Comparison of ENCODE assay signal across 9 cellular contexts in the genomic region with DNA sequence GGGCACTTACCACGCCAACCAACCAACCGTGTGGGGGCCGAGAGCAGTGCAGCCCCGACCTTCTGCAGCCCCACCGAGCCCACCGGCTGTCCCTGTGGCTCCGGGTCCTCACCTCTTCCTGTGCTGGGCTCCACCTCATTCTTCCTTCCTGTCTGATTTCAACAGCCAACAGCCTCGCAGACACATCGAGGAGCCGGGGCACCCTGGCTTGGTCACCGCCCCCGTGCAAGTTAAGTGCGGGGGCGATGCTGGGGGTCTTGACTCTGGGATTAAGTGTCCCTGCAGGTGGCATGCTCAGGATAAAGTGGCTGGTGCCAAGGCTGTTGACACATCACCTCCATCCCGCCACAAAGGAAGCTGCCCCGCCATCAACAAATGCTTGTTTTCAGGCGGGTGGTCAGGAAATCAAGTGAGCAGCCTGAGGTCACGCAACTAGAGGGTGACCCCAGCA. TPM values are rescaled to one million over a fixed set of nuclear protein-coding genes. Genes with fewer than 3 reads are reported as not detected.
A peak's percentile ranks its signal among the peaks of the same experiment; 100 is the strongest.
DNase-seq lines count a peak whose midpoint lies in the region; ATAC-seq and TF ChIP-seq lines count a peak whose summit lies in the region.
"Had no signal": no experiment of that assay in that cellular context is flagged by ENCODE, and none has a peak within 500 bp of the region (broad histone marks: within the 10 kb centered on the region; RNA-seq: fewer than 3 reads in every experiment).

A gene with protein sequence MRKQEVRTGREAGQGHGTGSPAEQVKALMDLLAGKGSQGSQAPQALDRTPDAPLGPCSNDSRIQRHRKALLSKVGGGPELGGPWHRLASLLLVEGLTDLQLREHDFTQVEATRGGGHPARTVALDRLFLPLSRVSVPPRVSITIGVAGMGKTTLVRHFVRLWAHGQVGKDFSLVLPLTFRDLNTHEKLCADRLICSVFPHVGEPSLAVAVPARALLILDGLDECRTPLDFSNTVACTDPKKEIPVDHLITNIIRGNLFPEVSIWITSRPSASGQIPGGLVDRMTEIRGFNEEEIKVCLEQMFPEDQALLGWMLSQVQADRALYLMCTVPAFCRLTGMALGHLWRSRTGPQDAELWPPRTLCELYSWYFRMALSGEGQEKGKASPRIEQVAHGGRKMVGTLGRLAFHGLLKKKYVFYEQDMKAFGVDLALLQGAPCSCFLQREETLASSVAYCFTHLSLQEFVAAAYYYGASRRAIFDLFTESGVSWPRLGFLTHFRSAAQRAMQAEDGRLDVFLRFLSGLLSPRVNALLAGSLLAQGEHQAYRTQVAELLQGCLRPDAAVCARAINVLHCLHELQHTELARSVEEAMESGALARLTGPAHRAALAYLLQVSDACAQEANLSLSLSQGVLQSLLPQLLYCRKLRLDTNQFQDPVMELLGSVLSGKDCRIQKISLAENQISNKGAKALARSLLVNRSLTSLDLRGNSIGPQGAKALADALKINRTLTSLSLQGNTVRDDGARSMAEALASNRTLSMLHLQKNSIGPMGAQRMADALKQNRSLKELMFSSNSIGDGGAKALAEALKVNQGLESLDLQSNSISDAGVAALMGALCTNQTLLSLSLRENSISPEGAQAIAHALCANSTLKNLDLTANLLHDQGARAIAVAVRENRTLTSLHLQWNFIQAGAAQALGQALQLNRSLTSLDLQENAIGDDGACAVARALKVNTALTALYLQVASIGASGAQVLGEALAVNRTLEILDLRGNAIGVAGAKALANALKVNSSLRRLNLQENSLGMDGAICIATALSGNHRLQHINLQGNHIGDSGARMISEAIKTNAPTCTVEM (minus strand): TSS at position 102 of the 451 bp plus-strand sequence. CDS start 12,367 bp downstream, outside the sequence.

- no peaks in the 10 kb centered on the region for H3K9me3 Mint-ChIP-seq in activated B cell treated with CpG ODN at 0.5 μM for 24 hours

- H3K4me3 Mint-ChIP-seq in activated B cell treated with CpG ODN at 0.5 μM for 24 hours: peak within 1 kb of the TSS; percentile 94

- CTCF ChIA-PET in activated B cell treated with CpG ODN at 0.5 μM for 24 hours (lab: Charles Lee): no interaction called here

- no peak for TF ChIP-seq CTCF in activated B cell treated with CpG ODN at 0.5 μM for 24 hours (IDR thresholded peaks at IDR 0.05)

- ATAC-seq in GM21619 (IDR thresholded peaks at IDR 0.05; ENCODE audit: unreplicated experiment) (peak; percentile 35), activated B cell treated with CpG ODN at 0.5 μM for 24 hours (ENCODE audit: low read depth) (peak; percentile 36), GM18867 (IDR thresholded peaks at IDR 0.05; ENCODE audit: unreplicated experiment) (no peak), HG03354 (IDR thresholded peaks at IDR 0.05; ENCODE audit: poor library complexity, severe bottlenecking, unreplicated experiment) (no peak), GM21737 (IDR thresholded peaks at IDR 0.05; ENCODE audit: unreplicated experiment) (no peak)

- H3K27ac Mint-ChIP-seq in activated B cell treated with CpG ODN at 0.5 μM for 24 hours: peak within 1 kb of the TSS; percentile 92

- H3K27me3 Mint-ChIP-seq in activated B cell treated with CpG ODN at 0.5 μM for 24 hours: no peaks in the 10 kb centered on the region

- peaks cover 61% of the 10 kb centered on the region for H3K4me1 Mint-ChIP-seq in activated B cell treated with CpG ODN at 0.5 μM for 24 hours

- POLR2A ChIA-PET in activated B cell treated with CpG ODN at 0.5 μM for 24 hours (lab: Charles Lee): interaction anchor here (1.9 kb wide), 1 partner anchor 30 kb away, joined by 5 read pairs; no protein-coding TSS in a partner anchor

- DNase-seq in activated B cell treated with CpG ODN at 0.5 μM for 24 hours (no peak), dermis blood vessel endothelial cell (peak; percentile 37), NCI-H510A treated with DMSO at 0.1 percent for 48 hours (lab: John Stamatoyannopoulos, UW) (no peak)
- peak; percentile 65 for DNase-seq in stimulated activated CD8-positive, alpha-beta memory T cell treated with anti-CD3 and anti-CD28 coated beads, Interleukin-4, amount 100 ng/mL, for 48 hours
- DNase-seq: left cardiac atrium had no signal

- intact Hi-C loops in activated B cell treated with CpG ODN at 0.5 μM for 24 hours (cut with micrococcal nuclease): loop anchor here (2.0 kb wide), 1 partner anchor 33 kb away; the partner anchor contains the start of gene SLX4

- peaks cover 17% of the 10 kb centered on the region for H3K36me3 Mint-ChIP-seq in activated B cell treated with CpG ODN at 0.5 μM for 24 hours (ENCODE audit: low read depth)

RNA-seq across cellular contexts. Expression of the gene that starts here (rescaled TPM):
- total RNA-seq in activated B cell treated with CpG ODN at 0.5 μM for 24 hours (18.5 and 22.2 TPM in 2 replicates), dermis blood vessel endothelial cell (2.0 and 9.5 TPM in 2 replicates)

Comparison
In these comparisons a context has a peak if more than half of its experiments do, and no peak if none do; other contexts are left out.
1. ATAC-seq: peak in GM21619 (single experiment) and activated B cell treated with CpG ODN at 0.5 μM for 24 hours (single experiment); none in GM18867 (single experiment), HG03354 (single experiment) and GM21737 (single experiment).
2. DNase-seq: peak in dermis blood vessel endothelial cell (single experiment) and stimulated activated CD8-positive, alpha-beta memory T cell treated with anti-CD3 and anti-CD28 coated beads, Interleukin-4, amount 100 ng/mL, for 48 hours (single experiment); none in activated B cell treated with CpG ODN at 0.5 μM for 24 hours (single experiment) and NCI-H510A treated with DMSO at 0.1 percent for 48 hours (single experiment).